8 cellular contexts compared by ENCODE assay signal in the genomic region with DNA sequence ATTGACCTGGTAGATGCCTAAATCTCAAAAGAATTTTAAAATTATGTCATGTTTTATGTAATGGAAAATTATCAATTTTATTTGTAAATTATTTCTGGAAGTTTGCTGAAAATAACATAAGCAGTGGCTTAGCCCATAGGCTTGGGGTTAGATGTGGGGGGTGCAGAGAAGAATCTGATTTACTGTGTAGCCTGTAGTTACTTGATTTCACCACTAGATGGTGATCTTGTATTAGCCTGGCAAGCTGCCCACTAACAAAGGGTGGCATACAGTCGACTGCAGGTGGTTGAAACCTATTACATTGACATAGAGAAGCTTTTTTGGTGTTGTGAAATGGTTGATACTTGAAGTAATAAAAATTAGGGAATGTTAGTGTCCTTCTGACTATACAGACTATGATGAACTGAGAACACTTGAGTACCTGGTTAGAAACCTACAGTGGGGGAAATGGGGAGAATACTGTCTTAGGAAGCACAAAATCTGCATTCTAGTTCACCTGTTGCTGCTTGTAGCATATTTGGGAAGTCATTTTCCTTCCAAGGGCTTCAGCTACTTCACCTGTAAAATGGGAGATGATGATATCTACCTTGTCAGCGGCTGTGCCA.
A peak's percentile ranks its signal among the peaks of the same experiment; 100 is the strongest.
DNase-seq lines count a peak whose midpoint lies in the region; ATAC-seq, FAIRE-seq and TF ChIP-seq lines count a peak whose summit lies in the region.

No MANE protein-coding gene starts in this region.

- H3K36me3 Mint-ChIP-seq in activated CD8-positive, alpha-beta T cell treated with anti-CD3 and anti-CD28 coated beads, Interleukin-2, amount 10 ng/mL, durations not matched to agents 7 days and 5 days (ENCODE audit: low read depth) = no peaks in the 10 kb centered on the region

- H3K27me3 ChIP-seq in ovary = no peaks in the 10 kb centered on the region

- no peaks in the 10 kb centered on the region for H3K4me1 Mint-ChIP-seq in activated CD8-positive, alpha-beta T cell treated with anti-CD3 and anti-CD28 coated beads, Interleukin-2, amount 10 ng/mL, durations not matched to agents 7 days and 5 days (ENCODE audit: low read depth)

- H3K9me3 ChIP-seq in ovary = no peaks in the 10 kb centered on the region

- POLR2A ChIA-PET in activated CD8-positive, alpha-beta T cell treated with anti-CD3 and anti-CD28 coated beads, Interleukin-2, amount 10 ng/mL, durations not matched to agents 7 days and 5 days (lab: Charles Lee) = no interaction called here

- no peak overlapping the region for H3K4me3 ChIP-seq in ovary

- ATAC-seq in GM21381 (IDR thresholded peaks at IDR 0.05; ENCODE audit: unreplicated experiment) (peak; percentile 98), HG03520 (IDR thresholded peaks at IDR 0.05; ENCODE audit: unreplicated experiment) (peak; percentile 96)
- no peak for ATAC-seq in activated CD8-positive, alpha-beta T cell treated with anti-CD3 and anti-CD28 coated beads, Interleukin-2, amount 10 ng/mL, durations not matched to agents 7 days and 5 days

- peaks cover 8% of the 10 kb centered on the region for H3K4me1 ChIP-seq in ovary (ENCODE audit: insufficient read depth)

- 48 to 50% (median 49%) methylated on average over 2 of the region's 2 CpGs for WGBS in ovary, 3 donors

- TF ChIP-seq CTCF in ovary (IDR thresholded peaks at IDR 0.05) = peak; percentile 34 to 72 (median 49)

- CTCF ChIA-PET in activated CD8-positive, alpha-beta T cell treated with anti-CD3 and anti-CD28 coated beads, Interleukin-2, amount 10 ng/mL, durations not matched to agents 7 days and 5 days (lab: Charles Lee) = interaction anchor here (0.8 to 1.6 kb wide), 5 partner anchors 12 to 1545 kb away, joined by 3 to 9 read pairs (median 4); no protein-coding TSS in a partner anchor

- no peak overlapping the region for H3K4me3 Mint-ChIP-seq in activated CD8-positive, alpha-beta T cell treated with anti-CD3 and anti-CD28 coated beads, Interleukin-2, amount 10 ng/mL, durations not matched to agents 7 days and 5 days

- H3K9me3 Mint-ChIP-seq in activated CD8-positive, alpha-beta T cell treated with anti-CD3 and anti-CD28 coated beads, Interleukin-2, amount 10 ng/mL, durations not matched to agents 7 days and 5 days (ENCODE audit: insufficient read depth) = no peaks in the 10 kb centered on the region

- intact Hi-C loops in ovary (cut with DNase I) = no loop called here

- no peaks in the 10 kb centered on the region for H3K27me3 Mint-ChIP-seq in activated CD8-positive, alpha-beta T cell treated with anti-CD3 and anti-CD28 coated beads, Interleukin-2, amount 10 ng/mL, durations not matched to agents 7 days and 5 days (ENCODE audit: low read depth)

- FAIRE-seq in G401.6 (lab: Jason Lieb, UNC) = peak; percentile 83

- DNase-seq in NCI-H510A treated with DMSO at 0.1 percent for 48 hours (lab: John Stamatoyannopoulos, UW) (peak; percentile 78), glomerular endothelial cell (ENCODE audit: extremely low read depth, low read depth, low spot score) (peak; percentile 9), ovary (peak in 2 of 5 donors; percentile 16 to 40), ecto neural progenitor cell (ENCODE audit: low spot score) (no peak)
- peak; percentile 24 for DNase-seq in activated CD8-positive, alpha-beta T cell treated with anti-CD3 and anti-CD28 coated beads, Interleukin-2, amount 10 ng/mL, durations not matched to agents 7 days and 5 days

- no peak for TF ChIP-seq POLR2A in ovary (IDR thresholded peaks at IDR 0.05)

- H3K27ac Mint-ChIP-seq in activated CD8-positive, alpha-beta T cell treated with anti-CD3 and anti-CD28 coated beads, Interleukin-2, amount 10 ng/mL, durations not matched to agents 7 days and 5 days = no peak overlapping the region

- H3K27ac ChIP-seq in ovary = no peak overlapping the region

- H3K36me3 ChIP-seq in ovary = no peaks in the 10 kb centered on the region

- no peak for TF ChIP-seq EP300 in ovary (IDR thresholded peaks at IDR 0.05)
